In genomic region chr9:104260004-104260403, GRCh38 we compare ENCODE assay signal across 18 cellular contexts.
A peak's percentile ranks its signal among the peaks of the same experiment; 100 is the strongest.
DNase-seq lines count a peak whose midpoint lies in the region; ATAC-seq and TF ChIP-seq lines count a peak whose summit lies in the region.
"Had no signal": no experiment of that assay in that cellular context is flagged by ENCODE, and none has a peak within 500 bp of the region (broad histone marks: within the 10 kb centered on the region; RNA-seq: fewer than 3 reads in every experiment).

No MANE protein-coding gene starts in this region.

- 61 to 80% (median 74%) methylated on average over 3 of the region's 3 CpGs for WGBS in stomach, 5 donors

- TF ChIP-seq CTCF in stomach (IDR thresholded peaks at IDR 0.05) = no peak

- H3K4me3 Mint-ChIP-seq in T-cell = no peak overlapping the region
- H3K4me3 Mint-ChIP-seq: CD4-positive, alpha-beta T cell; HFFc6; IgD-negative memory B cell had no signal

- no peak for TF ChIP-seq POLR2A in stomach (IDR thresholded peaks at IDR 0.05)

- H3K9me3 Mint-ChIP-seq in T-cell = peaks cover 0 to 4% (median 4%) of the 10 kb centered on the region in 3 donors

- POLR2A ChIA-PET in T-cell (lab: Charles Lee) = no interaction called here

- H3K4me1 ChIP-seq in HUES6 (ENCODE audit: control insufficient read depth, insufficient read depth, low read length) (peaks cover 33% of the 10 kb centered on the region), stomach (no peaks in the 10 kb centered on the region)
- H3K4me1 ChIP-seq: A549, Caco-2 had no signal

- H3K36me3 ChIP-seq in HUES6 (ENCODE audit: control insufficient read depth, insufficient read depth, low read length) = no peaks in the 10 kb centered on the region
- no peaks in the 10 kb centered on the region for H3K36me3 ChIP-seq in stomach

- H3K36me3 Mint-ChIP-seq in T-cell = no peaks in the 10 kb centered on the region
- H3K36me3 Mint-ChIP-seq: IgD-negative memory B cell had no signal

- H3K27ac Mint-ChIP-seq in T-cell = no peak overlapping the region
- H3K27ac Mint-ChIP-seq: CD4-positive, alpha-beta T cell; HFFc6; IgD-negative memory B cell had no signal

- H3K27me3 ChIP-seq in HUES6 (ENCODE audit: control insufficient read depth, insufficient read depth, low read length) (no peaks in the 10 kb centered on the region), stomach (no peaks in the 10 kb centered on the region)

- DNase-seq in NCI-H748 (lab: John Stamatoyannopoulos, UW; ENCODE audit: unreplicated experiment) (peak; percentile 27), NCI-H748 treated with DMSO at 0.1 percent for 48 hours (lab: John Stamatoyannopoulos, UW) (no peak), NCI-H69 (lab: John Stamatoyannopoulos, UW) (peak; percentile 88), stomach (no peak), T-cell (no peak)
- no peak for DNase-seq in activated CD4-positive, alpha-beta T cell treated with anti-CD3 and anti-CD28 coated beads for 4 hours
- DNase-seq: AML-193; Caco-2; CD4-positive, alpha-beta T cell; GOT3; HFFc6 had no signal

- H3K4me1 Mint-ChIP-seq in T-cell = peaks cover 0 to 5% (median 0%) of the 10 kb centered on the region in 3 donors
- H3K4me1 Mint-ChIP-seq: IgD-negative memory B cell had no signal

- no peak overlapping the region for H3K4me3 ChIP-seq in HUES6 (ENCODE audit: low read depth, low read length)
- H3K4me3 ChIP-seq in stomach = no peak overlapping the region
- H3K4me3 ChIP-seq: A549 had no signal

- CTCF ChIA-PET in T-cell (lab: Charles Lee) = no interaction called here

- ATAC-seq in T-cell (replicated peaks in 1 of 4) = no peak
- ATAC-seq: A549, HCT116, HepG2 had no signal

- intact Hi-C loops in stomach (cut with DNase I; ENCODE audit: low total_unique reads) = no loop called here

- H3K27me3 Mint-ChIP-seq in T-cell = peaks cover 0 to 10% of the 10 kb centered on the region in 2 donors
- H3K27me3 Mint-ChIP-seq: IgD-negative memory B cell had no signal

- 0 out of 2 replicates have a peak overlapping the region, but pooled peaks have one; percentile 77 for H3K27ac ChIP-seq in HUES6 (ENCODE audit: low read depth, low read length)
- H3K27ac ChIP-seq in stomach = no peak overlapping the region
- H3K27ac ChIP-seq: 22Rv1, A549, C4-2B had no signal

- no peak for TF ChIP-seq EP300 in stomach (IDR thresholded peaks at IDR 0.05)

- H3K9ac ChIP-seq in HUES6 (ENCODE audit: low read length) = no peak overlapping the region

- H3K9me3 ChIP-seq in HUES6 (ENCODE audit: control insufficient read depth, insufficient read depth, low read depth, low read length) (peaks cover 9% of the 10 kb centered on the region; the same call in 1 of the 2 replicates), stomach (no peaks in the 10 kb centered on the region)
- H3K9me3 ChIP-seq: A549, Caco-2 had no signal

Comparison
In these comparisons a context has a peak if more than half of its experiments do, and no peak if none do; other contexts are left out.
1. DNase-seq: peak in NCI-H748 (single experiment) and NCI-H69 (single experiment); none in NCI-H748 treated with DMSO at 0.1 percent for 48 hours (single experiment), stomach (single experiment), T-cell (0 of 34) and activated CD4-positive, alpha-beta T cell treated with anti-CD3 and anti-CD28 coated beads for 4 hours (0 of 2).